ENCODE assay signal across 9 cellular contexts in genomic region chr6:108157972-108158441, GRCh38. TPM values are rescaled to one million over a fixed set of nuclear protein-coding genes. Genes with fewer than 3 reads are reported as not detected.
DNase-seq lines count a peak whose midpoint lies in the region; ATAC-seq, FAIRE-seq and TF ChIP-seq lines count a peak whose summit lies in the region.
"Had no signal": no experiment of that assay in that cellular context is flagged by ENCODE, and none has a peak within 500 bp of the region (broad histone marks: within the 10 kb centered on the region; RNA-seq: fewer than 3 reads in every experiment).

No MANE protein-coding gene starts in this region.

- H3K9me1 ChIP-seq in keratinocyte (ENCODE audit: control insufficient read depth, extremely low read depth, insufficient read depth, low read length), result no peaks in the 10 kb centered on the region

- no peaks in the 10 kb centered on the region for H3K36me3 Mint-ChIP-seq in activated T-cell treated with anti-CD3 and anti-CD28 coated beads, Interleukin-2, amount 50 U/mL, for 24 hours (ENCODE audit: low read depth)
- peaks cover 3% of the 10 kb centered on the region for H3K36me3 Mint-ChIP-seq in activated CD8-positive, alpha-beta T cell treated with anti-CD3 and anti-CD28 coated beads, Interleukin-2, amount 10 ng/mL, durations not matched to agents 7 days and 5 days (ENCODE audit: low read depth)

- peaks cover 10% of the 10 kb centered on the region for H3K4me1 Mint-ChIP-seq in activated T-cell treated with anti-CD3 and anti-CD28 coated beads, Interleukin-2, amount 50 U/mL, for 24 hours (ENCODE audit: low read depth)
- H3K4me1 Mint-ChIP-seq in activated CD8-positive, alpha-beta T cell treated with anti-CD3 and anti-CD28 coated beads, Interleukin-2, amount 10 ng/mL, durations not matched to agents 7 days and 5 days (ENCODE audit: low read depth), result peaks cover 9% of the 10 kb centered on the region

- peak overlapping the region; percentile 20 for H3K4me2 ChIP-seq in keratinocyte (ENCODE audit: control insufficient read depth, extremely low read depth, insufficient read depth, low read depth, low read length)

- no peak overlapping the region for H3K9ac ChIP-seq in keratinocyte (ENCODE audit: control insufficient read depth, extremely low read depth, insufficient read depth, low read length)
- H3K9ac ChIP-seq in stomach smooth muscle (ENCODE audit: low read length in 2 of 2), result no peak overlapping the region

- TF ChIP-seq CTCF in keratinocyte (optimal IDR thresholded peaks at IDR 0.05 in 1 of 3, IDR thresholded peaks at IDR 0.05 in 1 of 3, conservative IDR thresholded peaks at IDR 0.05 in 1 of 3; ENCODE audit: extremely low read depth in 1 of 3, insufficient read depth in 2 of 3, low read length in 3 of 3), result no peak

- POLR2A ChIA-PET in activated CD8-positive, alpha-beta T cell treated with anti-CD3 and anti-CD28 coated beads, Interleukin-2, amount 10 ng/mL, durations not matched to agents 7 days and 5 days (lab: Charles Lee), result interaction anchor here (0.6 kb wide), 1 partner anchor 17 kb away, joined by 3 read pairs; no protein-coding TSS in a partner anchor

- peak overlapping the region in 2 of 3 experiments; percentile 25 to 32 for H3K4me3 ChIP-seq in keratinocyte (ENCODE audit: control insufficient read depth in 2 of 3, extremely low read depth in 1 of 3, insufficient read depth in 2 of 3, low read depth in 1 of 3, low read length in 3 of 3)
- peak overlapping the region; percentile 8 to 35 for H3K4me3 ChIP-seq in stomach smooth muscle (ENCODE audit: low read length in 2 of 2)

- H3K27me3 ChIP-seq in keratinocyte (ENCODE audit: control insufficient read depth, extremely low read depth, insufficient read depth, low read length) (peaks cover 62% of the 10 kb centered on the region), stomach smooth muscle (ENCODE audit: control insufficient read depth in 1 of 2, insufficient read depth in 2 of 2, low read length in 2 of 2) (peaks cover 70 to 78% of the 10 kb centered on the region in 2 donors)

- no peaks in the 10 kb centered on the region for H3K79me2 ChIP-seq in keratinocyte (ENCODE audit: control insufficient read depth, insufficient read depth, low read length)

- no peak overlapping the region for H2AFZ ChIP-seq in keratinocyte (ENCODE audit: control insufficient read depth, low read length)

- peaks cover 93% of the 10 kb centered on the region for H3K27me3 Mint-ChIP-seq in activated T-cell treated with anti-CD3 and anti-CD28 coated beads, Interleukin-2, amount 50 U/mL, for 24 hours
- peaks cover 86% of the 10 kb centered on the region for H3K27me3 Mint-ChIP-seq in activated CD8-positive, alpha-beta T cell treated with anti-CD3 and anti-CD28 coated beads, Interleukin-2, amount 10 ng/mL, durations not matched to agents 7 days and 5 days (ENCODE audit: low read depth)

- dilution Hi-C loops in keratinocyte (cut with MboI; ENCODE audit: extremely low pct_ligation_motif_present, low sequenced_read_pairs), result no loop called here

- no peaks in the 10 kb centered on the region for H3K9me3 Mint-ChIP-seq in activated T-cell treated with anti-CD3 and anti-CD28 coated beads, Interleukin-2, amount 50 U/mL, for 24 hours
- no peaks in the 10 kb centered on the region for H3K9me3 Mint-ChIP-seq in activated CD8-positive, alpha-beta T cell treated with anti-CD3 and anti-CD28 coated beads, Interleukin-2, amount 10 ng/mL, durations not matched to agents 7 days and 5 days (ENCODE audit: insufficient read depth)

- H3K9me3 ChIP-seq in keratinocyte (ENCODE audit: control insufficient read depth, low read depth, low read length) (no peaks in the 10 kb centered on the region), stomach smooth muscle (ENCODE audit: control insufficient read depth in 2 of 2, low read length in 2 of 2) (peaks cover 0 to 9% of the 10 kb centered on the region in 2 donors)

- CTCF ChIA-PET in activated CD8-positive, alpha-beta T cell treated with anti-CD3 and anti-CD28 coated beads, Interleukin-2, amount 10 ng/mL, durations not matched to agents 7 days and 5 days (lab: Charles Lee), result no interaction called here

- ATAC-seq in activated CD8-positive, alpha-beta T cell treated with anti-CD3 and anti-CD28 coated beads, Interleukin-2, amount 10 ng/mL, durations not matched to agents 7 days and 5 days, result no peak
- ATAC-seq in HG02970 (IDR thresholded peaks at IDR 0.05; ENCODE audit: low FRiP score, unreplicated experiment) (no peak), GM21825 (IDR thresholded peaks at IDR 0.05; ENCODE audit: unreplicated experiment) (no peak)

- no peak for FAIRE-seq in keratinocyte (lab: Jason Lieb, UNC)

- peak; percentile 37 for DNase-seq in activated T-cell treated with anti-CD3 and anti-CD28 coated beads, Interleukin-2, amount 50 U/mL, for 24 hours
- DNase-seq in activated T-cell treated with anti-CD3 and anti-CD28 coated beads, Interleukin-2, amount 50 U/mL, for 1 hour, result no peak
- no peak for DNase-seq in activated CD8-positive, alpha-beta T cell treated with anti-CD3 and anti-CD28 coated beads, Interleukin-2, amount 10 ng/mL, durations not matched to agents 7 days and 5 days
- DNase-seq in keratinocyte (ENCODE audit: low read depth, low spot score) (no peak), SW480 (ENCODE audit: low spot score) (no peak)

- peak overlapping the region; percentile 59 for H3K4me3 Mint-ChIP-seq in activated T-cell treated with anti-CD3 and anti-CD28 coated beads, Interleukin-2, amount 50 U/mL, for 24 hours
- peak overlapping the region; percentile 51 for H3K4me3 Mint-ChIP-seq in activated CD8-positive, alpha-beta T cell treated with anti-CD3 and anti-CD28 coated beads, Interleukin-2, amount 10 ng/mL, durations not matched to agents 7 days and 5 days

- H3K4me1 ChIP-seq in keratinocyte (ENCODE audit: control insufficient read depth, extremely low read depth, insufficient read depth, low read length) (peaks cover 24% of the 10 kb centered on the region), stomach smooth muscle (ENCODE audit: control insufficient read depth, insufficient read depth, low read length) (peaks cover 13% of the 10 kb centered on the region)

- H4K20me1 ChIP-seq in keratinocyte (ENCODE audit: control insufficient read depth, extremely low read depth, insufficient read depth, low read length), result no peaks in the 10 kb centered on the region

- no peak overlapping the region for H3K27ac Mint-ChIP-seq in activated T-cell treated with anti-CD3 and anti-CD28 coated beads, Interleukin-2, amount 50 U/mL, for 24 hours
- peak overlapping the region; percentile 24 for H3K27ac Mint-ChIP-seq in activated CD8-positive, alpha-beta T cell treated with anti-CD3 and anti-CD28 coated beads, Interleukin-2, amount 10 ng/mL, durations not matched to agents 7 days and 5 days

- H3K27ac ChIP-seq in keratinocyte (ENCODE audit: control insufficient read depth, insufficient read depth, low read length) (no peak overlapping the region), stomach smooth muscle (ENCODE audit: low read length) (no peak overlapping the region)

- H3K36me3 ChIP-seq in keratinocyte (ENCODE audit: control insufficient read depth in 2 of 2, extremely low read depth in 1 of 2, insufficient read depth in 2 of 2, low read length in 2 of 2), result no peaks in the 10 kb centered on the region
- no peaks in the 10 kb centered on the region for H3K36me3 ChIP-seq in stomach smooth muscle (ENCODE audit: control insufficient read depth in 2 of 2, insufficient read depth in 2 of 2, low read length in 2 of 2)

RNA-seq across cellular contexts. Expression of gene NR2E1, which starts 7.8 kb away (rescaled TPM):
- total RNA-seq in activated CD8-positive, alpha-beta T cell treated with anti-CD3 and anti-CD28 coated beads, Interleukin-2, amount 10 ng/mL, durations not matched to agents 7 days and 5 days, result not detected
- 0.04 TPM in 1 of 3 replicates, not detected in the others for polyA plus RNA-seq in keratinocyte
- polyA plus RNA-seq in keratinocyte (2011; ENCODE audit: low read depth), result not detected
- polyA plus RNA-seq in keratinocyte (2011; cell fraction: cytosol; rRNA removed), result not detected in 2 replicates
- polyA plus RNA-seq in keratinocyte (2011; cell fraction: nucleus; rRNA removed), result not detected in 2 replicates
- polyA plus RNA-seq in keratinocyte (2012; ENCODE audit: low replicate concordance), result not detected in 2 replicates
- not detected in 3 replicates for polyA minus RNA-seq in keratinocyte
- polyA minus RNA-seq in keratinocyte (2011; cell fraction: cytosol; rRNA and poly(A)+ RNA removed), result not detected
- not detected in 2 replicates for polyA minus RNA-seq in keratinocyte (2011; cell fraction: nucleus; rRNA and poly(A)+ RNA removed)
- total RNA-seq: T-helper 1 cell treated with Interleukin-12 subunit alpha and Interleukin-12 subunit beta and Interleukin-4 antibody, amounts not matched to agents 30 ng/mL and 1 ng/mL, for 36 hours had no signal
